In genomic region chr6:160089534-160089897, GRCh38 we compare ENCODE assay signal across 26 cellular contexts. TPM values are rescaled to one million over a fixed set of nuclear protein-coding genes. Genes with fewer than 3 reads are reported as not detected.
"Had no signal": no experiment of that assay in that cellular context is flagged by ENCODE, and none has a peak within 500 bp of the region (broad histone marks: within the 10 kb centered on the region; RNA-seq: fewer than 3 reads in every experiment).

No MANE protein-coding gene starts in this region.

- H3K4me2 ChIP-seq: SK-N-SH had no signal

- H3K27me3 ChIP-seq: brain microvascular endothelial cell, esophagus muscularis mucosa, right lobe of liver, stomach, tibial artery had no signal

- H3K27ac ChIP-seq: brain microvascular endothelial cell, left ventricle myocardium inferior had no signal

- H3K9ac ChIP-seq: SK-N-SH had no signal

- H3K9me3 Mint-ChIP-seq: activated CD4-positive, alpha-beta T cell treated with anti-CD3 and anti-CD28 coated beads, Interleukin-2, amount 10 ng/mL, durations not matched to agents 24 days and 14 days; activated CD8-positive, alpha-beta T cell treated with anti-CD3 and anti-CD28 coated beads for 36 hours; activated naive CD4-positive, alpha-beta T cell treated with anti-CD3 and anti-CD28 coated beads for 36 hours; activated naive CD8-positive, alpha-beta T cell treated with anti-CD3 and anti-CD28 coated beads for 36 hours; activated T-helper 1 cell treated with anti-CD3 and anti-CD28 coated beads, Interleukin-12 subunit alpha, Interleukin-12 subunit beta, Interleukin-2, Interleukin-4 antibody, amounts not matched to agents 30 ng/mL and 10 ng/mL and 1 ng/mL, durations not matched to agents 14 hours and 24 hours and 36 hours; dendritic cell treated with granulocyte-macrophage colony-stimulating factor and Interleukin-4, amounts not matched to agents 40 ng/mL and 50 ng/mL, for 4 days; nephron; stimulated activated effector memory CD8-positive, alpha-beta T cell treated with anti-CD3 and anti-CD28 coated beads, Interleukin-12 subunit alpha, Interleukin-12 subunit beta, amount 100 ng/mL, for 72 hours had no signal

- H3K27ac Mint-ChIP-seq: activated CD4-positive, alpha-beta T cell treated with anti-CD3 and anti-CD28 coated beads, Interleukin-2, amount 10 ng/mL, durations not matched to agents 24 days and 14 days; activated CD8-positive, alpha-beta T cell treated with anti-CD3 and anti-CD28 coated beads for 36 hours; activated naive CD4-positive, alpha-beta T cell treated with anti-CD3 and anti-CD28 coated beads for 36 hours; activated naive CD8-positive, alpha-beta T cell treated with anti-CD3 and anti-CD28 coated beads for 36 hours; activated T-helper 1 cell treated with anti-CD3 and anti-CD28 coated beads, Interleukin-12 subunit alpha, Interleukin-12 subunit beta, Interleukin-2, Interleukin-4 antibody, amounts not matched to agents 30 ng/mL and 10 ng/mL and 1 ng/mL, durations not matched to agents 14 hours and 24 hours and 36 hours; dendritic cell treated with granulocyte-macrophage colony-stimulating factor and Interleukin-4, amounts not matched to agents 40 ng/mL and 50 ng/mL, for 4 days; nephron; stimulated activated effector memory CD8-positive, alpha-beta T cell treated with anti-CD3 and anti-CD28 coated beads, Interleukin-12 subunit alpha, Interleukin-12 subunit beta, amount 100 ng/mL, for 72 hours; T-helper 17 cell had no signal

- DNase-seq: activated CD4-positive, alpha-beta T cell treated with anti-CD3 and anti-CD28 coated beads, Interleukin-2, amount 10 ng/mL, durations not matched to agents 24 days and 14 days; activated CD4-positive, CD25-positive, alpha-beta regulatory T cell treated with anti-CD3 and anti-CD28 coated beads, Interleukin-2, amount 50 U/mL, for 72 hours; activated CD8-positive, alpha-beta T cell treated with anti-CD3 and anti-CD28 coated beads for 36 hours; activated effector memory CD4-positive, alpha-beta T cell treated with anti-CD3 and anti-CD28 coated beads, Interleukin-2, amount 50 U/mL, for 16 hours; activated naive CD4-positive, alpha-beta T cell treated with anti-CD3 and anti-CD28 coated beads for 36 hours; activated naive CD8-positive, alpha-beta T cell treated with anti-CD3 and anti-CD28 coated beads for 36 hours; activated T-cell treated with anti-CD3 and anti-CD28 coated beads for 4 hours; brain microvascular endothelial cell; caudate nucleus; effector CD4-positive, alpha-beta T cell; foreskin melanocyte; left ventricle myocardium inferior; right lobe of liver; SK-N-SH; small intestine; stimulated activated CD4-positive, alpha-beta T cell treated with anti-CD3 and anti-CD28 coated beads, Interleukin-4, amount 100 ng/mL, for 24 hours; stomach; T-helper 17 cell; T1000 had no signal

- H3K9me3 ChIP-seq: esophagus muscularis mucosa, left ventricle myocardium inferior, right lobe of liver, SK-N-SH, stomach, tibial artery had no signal

- ATAC-seq: activated CD8-positive, alpha-beta T cell treated with anti-CD3 and anti-CD28 coated beads for 36 hours; right lobe of liver; stimulated activated effector memory CD8-positive, alpha-beta T cell treated with anti-CD3 and anti-CD28 coated beads, Interleukin-12 subunit alpha, Interleukin-12 subunit beta, amount 100 ng/mL, for 72 hours; T-helper 17 cell had no signal

- H3K4me3 Mint-ChIP-seq: activated CD4-positive, alpha-beta T cell treated with anti-CD3 and anti-CD28 coated beads, Interleukin-2, amount 10 ng/mL, durations not matched to agents 24 days and 14 days; activated CD8-positive, alpha-beta T cell treated with anti-CD3 and anti-CD28 coated beads for 36 hours; activated naive CD4-positive, alpha-beta T cell treated with anti-CD3 and anti-CD28 coated beads for 36 hours; activated naive CD8-positive, alpha-beta T cell treated with anti-CD3 and anti-CD28 coated beads for 36 hours; activated T-helper 1 cell treated with anti-CD3 and anti-CD28 coated beads, Interleukin-12 subunit alpha, Interleukin-12 subunit beta, Interleukin-2, Interleukin-4 antibody, amounts not matched to agents 30 ng/mL and 10 ng/mL and 1 ng/mL, durations not matched to agents 14 hours and 24 hours and 36 hours; dendritic cell treated with granulocyte-macrophage colony-stimulating factor and Interleukin-4, amounts not matched to agents 40 ng/mL and 50 ng/mL, for 4 days; nephron; stimulated activated effector memory CD8-positive, alpha-beta T cell treated with anti-CD3 and anti-CD28 coated beads, Interleukin-12 subunit alpha, Interleukin-12 subunit beta, amount 100 ng/mL, for 72 hours; T-helper 17 cell had no signal

- H3K27me3 Mint-ChIP-seq: activated CD4-positive, alpha-beta T cell treated with anti-CD3 and anti-CD28 coated beads, Interleukin-2, amount 10 ng/mL, durations not matched to agents 24 days and 14 days; activated CD8-positive, alpha-beta T cell treated with anti-CD3 and anti-CD28 coated beads for 36 hours; activated naive CD8-positive, alpha-beta T cell treated with anti-CD3 and anti-CD28 coated beads for 36 hours; dendritic cell treated with granulocyte-macrophage colony-stimulating factor and Interleukin-4, amounts not matched to agents 40 ng/mL and 50 ng/mL, for 4 days; T-helper 17 cell had no signal

- H3K4me3 ChIP-seq: esophagus muscularis mucosa, left ventricle myocardium inferior, lung, right lobe of liver, stomach, tibial artery had no signal

- H3K4me1 Mint-ChIP-seq: activated CD4-positive, alpha-beta T cell treated with anti-CD3 and anti-CD28 coated beads, Interleukin-2, amount 10 ng/mL, durations not matched to agents 24 days and 14 days had no signal

RNA-seq across cellular contexts. Expression of gene SLC22A1, which starts 32.1 kb away (rescaled TPM):
- total RNA-seq: activated naive CD4-positive, alpha-beta T cell treated with anti-CD3 and anti-CD28 coated beads for 36 hours had no signal
